In the genomic region with DNA sequence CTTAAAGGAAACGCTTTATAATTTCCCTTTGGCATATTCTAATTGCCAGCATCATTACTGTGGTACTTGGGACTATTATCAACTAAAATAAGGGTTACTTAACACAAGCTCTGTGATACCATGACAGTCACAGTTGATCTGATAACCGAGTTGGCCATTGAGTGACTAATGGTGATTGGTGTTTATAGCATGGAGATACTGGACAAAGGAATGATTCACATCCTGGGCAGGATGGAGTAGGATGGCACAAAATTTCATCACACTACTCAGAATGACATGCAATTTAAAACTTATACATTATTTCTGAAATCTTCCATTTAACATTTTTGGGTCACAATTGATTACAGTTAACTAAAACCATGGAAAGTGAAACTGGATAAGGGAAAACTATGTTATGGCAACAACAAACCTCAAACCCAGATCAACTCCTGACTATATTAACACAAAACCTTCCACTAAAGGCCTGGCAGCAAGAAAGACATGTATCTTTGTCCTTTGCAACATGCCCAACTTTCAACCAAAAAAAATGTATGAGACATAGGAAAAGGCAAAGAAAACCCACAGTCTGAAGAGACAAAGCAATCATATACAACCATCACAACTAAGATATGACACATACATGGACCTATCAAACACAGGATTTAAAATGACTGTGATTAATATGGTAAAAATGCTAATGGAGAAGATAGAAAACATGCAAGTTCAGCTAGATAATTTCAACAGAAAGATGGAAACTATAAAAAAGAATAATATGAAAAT, we compare ENCODE assay signal across 2 cellular contexts.
TF ChIP-seq lines count a peak whose summit lies in the region.

No MANE protein-coding gene starts in this region.

TF ChIP-seq in A549, 52 proteins besides CTCF, POLR2A, EP300 and RAD21 (continued from another document):
- TF ChIP-seq TFCP2L1 (CRISPR knock-in tag; IDR thresholded peaks at IDR 0.05) (no peak), ESRRA (IDR thresholded peaks at IDR 0.05; ENCODE audit: borderline replicate concordance, low read length) (no peak)
- TF ChIP-seq, protein P1, sequence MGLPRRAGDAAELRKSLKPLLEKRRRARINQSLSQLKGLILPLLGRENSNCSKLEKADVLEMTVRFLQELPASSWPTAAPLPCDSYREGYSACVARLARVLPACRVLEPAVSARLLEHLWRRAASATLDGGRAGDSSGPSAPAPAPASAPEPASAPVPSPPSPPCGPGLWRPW (IDR thresholded peaks at IDR 0.05) = no peak

TF ChIP-seq in IMR-90, 13 proteins besides CTCF, POLR2A, EP300 and RAD21 (continued from another document):
- TF ChIP-seq SMC3 (IDR thresholded peaks at IDR 0.05; ENCODE audit: low read depth, low read length) = no peak
- TF ChIP-seq MXI1 (IDR thresholded peaks at IDR 0.05; ENCODE audit: borderline replicate concordance, low read depth, low read length) = no peak
